ENCODE assay signal across 8 cellular contexts in genomic region chrX:151151668-151152267, GRCh38. TPM values are rescaled to one million over a fixed set of nuclear protein-coding genes. Genes with fewer than 3 reads are reported as not detected.
A peak's percentile ranks its signal among the peaks of the same experiment; 100 is the strongest.
DNase-seq lines count a peak whose midpoint lies in the region; ATAC-seq, FAIRE-seq and TF ChIP-seq lines count a peak whose summit lies in the region.

No MANE protein-coding gene starts in this region.

- H3K27ac ChIP-seq in Peyer's patch (no peak overlapping the region), brain microvascular endothelial cell (no peak overlapping the region)

- in situ Hi-C loops in brain microvascular endothelial cell (cut with HindIII; ENCODE audit: low pct_ligation_motif_present, low sequenced_read_pairs), result no loop called here

- peak; percentile 83 for ATAC-seq in GM18909 (IDR thresholded peaks at IDR 0.05; ENCODE audit: poor library complexity, unreplicated experiment)

- no peaks in the 10 kb centered on the region for H3K27me3 ChIP-seq in Peyer's patch
- no peaks in the 10 kb centered on the region for H3K27me3 ChIP-seq in brain microvascular endothelial cell (replicated peaks)

- no peak for FAIRE-seq in D721Med (lab: Jason Lieb, UNC)

- TF ChIP-seq POLR2A in Peyer's patch (IDR thresholded peaks at IDR 0.05), result no peak

- DNase-seq in D721Med (ENCODE audit: insufficient read length, low spot score) (no peak), Peyer's patch (peak in 1 of 3 donors; percentile 65), brain microvascular endothelial cell (peak; percentile 16), kidney glomerular epithelial cell (lab: John Stamatoyannopoulos, UW) (peak; percentile 2), superior temporal gyrus (ENCODE audit: extremely low spot score) (peak; percentile 78), cerebellar nuclear complex (lab: John Stamatoyannopoulos, UW) (no peak)
- peak; percentile 39 for DNase-seq in Jurkat, Clone E6-1 (ENCODE audit: low read depth, low spot score)

- no peaks in the 10 kb centered on the region for H3K36me3 ChIP-seq in Peyer's patch
- H3K36me3 ChIP-seq in brain microvascular endothelial cell (replicated peaks), result no peaks in the 10 kb centered on the region

- no peak overlapping the region for H3K4me3 ChIP-seq in Jurkat, Clone E6-1 (ENCODE audit: low read length)
- H3K4me3 ChIP-seq in Peyer's patch (no peak overlapping the region), brain microvascular endothelial cell (ENCODE audit: low read depth, low read length) (no peak overlapping the region)

- H3K4me1 ChIP-seq in Peyer's patch, result no peaks in the 10 kb centered on the region

- H3K9me3 ChIP-seq in Peyer's patch, result no peaks in the 10 kb centered on the region

- TF ChIP-seq CTCF in D721Med (IDR thresholded peaks at IDR 0.05; ENCODE audit: insufficient read depth, missing control alignments), result peak; percentile 69
- peak; percentile 29 to 77 (median 60) for TF ChIP-seq CTCF in Peyer's patch (IDR thresholded peaks at IDR 0.05)
- peak; percentile 72 for TF ChIP-seq CTCF in brain microvascular endothelial cell (IDR thresholded peaks at IDR 0.05; ENCODE audit: low read depth, low read length, missing control alignments)

RNA-seq across cellular contexts. Expression of gene GPR50, which starts 24.6 kb away (rescaled TPM):
- polyA plus RNA-seq in Jurkat, Clone E6-1 (2012; ENCODE audit: insufficient read depth, insufficient read length), result not detected
- total RNA-seq in Peyer's patch, result not detected

Comparison
In these comparisons a context has a peak if more than half of its experiments do, and no peak if none do; other contexts are left out.
1. DNase-seq: peak in Jurkat, Clone E6-1 (single experiment), brain microvascular endothelial cell (single experiment), kidney glomerular epithelial cell (single experiment) and superior temporal gyrus (single experiment); none in D721Med (single experiment) and cerebellar nuclear complex (0 of 2).
2. Peak in every context shown above with its lines, with median percentiles within 50 percentile points of each other: CTCF ChIP-seq.